ENCODE assay signal across 8 cellular contexts in the genomic region with DNA sequence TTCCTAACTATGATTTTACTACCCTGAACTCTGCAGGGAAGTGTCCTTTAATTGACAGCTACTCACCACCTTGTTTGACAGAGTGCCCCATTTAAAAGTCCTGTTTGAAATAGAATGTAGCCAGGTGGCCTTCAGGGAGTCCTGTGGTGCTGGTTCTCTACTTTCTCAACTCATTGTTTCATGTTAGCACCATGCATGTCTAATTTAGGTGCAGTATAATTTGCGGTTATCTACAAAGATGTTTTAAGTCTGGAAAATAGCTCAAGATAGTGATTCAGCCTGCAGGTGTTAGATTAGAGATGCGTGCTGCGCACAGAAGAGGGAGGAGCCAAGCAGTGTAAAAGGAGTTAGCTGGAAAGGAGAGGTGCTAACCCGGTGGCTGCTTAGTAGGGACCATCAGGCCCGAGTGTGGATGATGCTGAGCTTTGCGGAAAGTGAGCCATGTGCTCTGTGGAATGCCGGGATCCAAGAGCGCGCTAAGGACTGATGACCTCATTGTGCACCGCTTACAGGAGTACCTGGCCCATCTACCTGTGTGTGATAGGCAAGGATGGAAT. TPM values are rescaled to one million over a fixed set of nuclear protein-coding genes. Genes with fewer than 3 reads are reported as not detected.
A peak's percentile ranks its signal among the peaks of the same experiment; 100 is the strongest.
DNase-seq lines count a peak whose midpoint lies in the region; ATAC-seq, FAIRE-seq and TF ChIP-seq lines count a peak whose summit lies in the region.

No MANE protein-coding gene starts in this region.

- no peaks in the 10 kb centered on the region for H3K27me3 Mint-ChIP-seq in T-cell

- H3K4me1 Mint-ChIP-seq in T-cell = peaks cover 50 to 56% (median 51%) of the 10 kb centered on the region in 3 donors

- H3K9ac ChIP-seq in GM12878 (ENCODE audit: control insufficient read depth, insufficient read depth, low read length) = peak overlapping the region; percentile 87

- H3K27ac Mint-ChIP-seq in T-cell = peak overlapping the region; percentile 87 to 93

- H3K36me3 Mint-ChIP-seq in T-cell = peaks cover 8% of the 10 kb centered on the region

- H3K9me3 ChIP-seq in GM12878 (replicated peaks; ENCODE audit: control insufficient read depth, insufficient read depth, low read length) (no peaks in the 10 kb centered on the region), stomach (no peaks in the 10 kb centered on the region)

- WGBS in GM12878 (ENCODE audit: insufficient coverage, insufficient replicate concordance, low lambda C conversion rate, missing lambda C conversion rate) = 47% methylated on average over 10 of the region's 10 CpGs
- WGBS in stomach, 5 donors = 14 to 41% (median 21%) methylated on average over 10 of the region's 10 CpGs

- H3K27ac ChIP-seq in GM12878 (ENCODE audit: control insufficient read depth, insufficient read depth) (peak overlapping the region; percentile 77), stomach (peak overlapping the region in 4 of 5 donors; percentile 93 to 97 (median 94))

- CTCF ChIA-PET in T-cell (lab: Charles Lee) (interaction anchor here (0.5 to 3.5 kb wide), 15 partner anchors 11 to 1277 kb away, joined by 3 to 36 read pairs (median 4); a partner anchor contains a TSS), GM12878 (lab: Yijun Ruan, JAX) (interaction anchor here (1.0 to 5.3 kb wide), 17 partner anchors 10 to 150 kb away, joined by 3 to 44 read pairs (median 6); a partner anchor contains a TSS)

- peaks cover 57% of the 10 kb centered on the region for H3K79me2 ChIP-seq in GM12878 (ENCODE audit: control insufficient read depth, insufficient read depth, low read length)

- FAIRE-seq in GM12878 (lab: Jason Lieb, UNC) = no peak
- FAIRE-seq in RCC 7860 (lab: Jason Lieb, UNC) = no peak

- H3K4me1 ChIP-seq in GM12878 (ENCODE audit: control insufficient read depth, insufficient read depth, low read length) (peaks cover 32% of the 10 kb centered on the region), stomach (peaks cover 11 to 32% (median 25%) of the 10 kb centered on the region in 4 donors)

- TSS peak; percentile 65 for BruUV-seq in GM12878 (replicated peaks; lab: Mats Ljungman, UMichigan)

- no peaks in the 10 kb centered on the region for H3K9me3 Mint-ChIP-seq in T-cell

- RAD21 ChIA-PET in GM12878 (lab: Charles Lee; ENCODE audit: unreplicated experiment) = interaction anchor here (0.6 to 9.9 kb wide), 14 partner anchors 9 to 1419 kb away, joined by 3 to 303 read pairs (median 8); a partner anchor contains a TSS

- SMC1A ChIA-PET in GM12878 (lab: Charles Lee; ENCODE audit: uncharacterized antibody, unreplicated experiment) = interaction anchor here (1.0 to 10.5 kb wide), 22 partner anchors 9 to 144 kb away, joined by 3 to 303 read pairs (median 4); a partner anchor contains a TSS

- POLR2A ChIA-PET in T-cell (lab: Charles Lee) = interaction anchor here (0.5 to 1.8 kb wide), 21 partner anchors 10 to 177 kb away, joined by 3 to 13 read pairs (median 5); a partner anchor contains a TSS
- POLR2A ChIA-PET in GM12878 (lab: Charles Lee) = interaction anchor here (0.6 to 10.5 kb wide), 17 partner anchors 9 to 427 kb away, joined by 3 to 280 read pairs (median 4); a partner anchor contains a TSS

- peak overlapping the region; percentile 84 for H3K4me2 ChIP-seq in GM12878 (ENCODE audit: control insufficient read depth, insufficient read depth)

- H3K4me3 Mint-ChIP-seq in T-cell = peak overlapping the region; percentile 85 to 94 (median 87)

- no peaks in the 10 kb centered on the region for H4K20me1 ChIP-seq in GM12878 (ENCODE audit: control insufficient read depth, insufficient read depth)

- TF ChIP-seq RAD21 in GM12878 (IDR thresholded peaks at IDR 0.05; ENCODE audit: insufficient read depth, low read depth, low read length) = no peak

- H3K27me3 ChIP-seq in GM12878 (replicated peaks in 1 of 2; ENCODE audit: control insufficient read depth in 2 of 2, insufficient read depth in 2 of 2, low read length in 1 of 2) (no peaks in the 10 kb centered on the region), stomach (no peaks in the 10 kb centered on the region)

- peak; percentile 73 for TF ChIP-seq POLR2A in GM12878 (IDR thresholded peaks at IDR 0.05; ENCODE audit: low read depth, low read length)
- TF ChIP-seq POLR2A in stomach (IDR thresholded peaks at IDR 0.05) = no peak

- ATAC-seq in HG02885 (IDR thresholded peaks at IDR 0.05; ENCODE audit: poor library complexity, unreplicated experiment) (peak; percentile 33), T-cell (replicated peaks in 1 of 4) (peak; percentile 42 to 51 (median 48)), GM12878 (peak; percentile 37)

- no peak overlapping the region for H2AFZ ChIP-seq in GM12878 (ENCODE audit: control insufficient read depth, low read depth, low read length)

- intact Hi-C loops in GM12878 (cut with micrococcal nuclease; ENCODE audit: unreplicated experiment) (loop anchor here (2.0 kb wide), 2 partner anchors 26 to 110 kb away; a partner anchor contains a TSS), stomach (cut with DNase I; ENCODE audit: low total_unique reads) (no loop called here)

- TF ChIP-seq EP300 in GM12878 (IDR thresholded peaks at IDR 0.05; ENCODE audit: borderline replicate concordance in 1 of 2, control insufficient read depth in 1 of 2, low read depth in 2 of 2, low read length in 2 of 2) = peak in 1 of 2 experiments; percentile 40; a peak in 1 of 4 replicates
- no peak for TF ChIP-seq EP300 in stomach (IDR thresholded peaks at IDR 0.05)

- H3K4me3 ChIP-seq in GM12878 (peak overlapping the region; percentile 83), stomach (peak overlapping the region; percentile 80 to 91 (median 86))

- DNase-seq in SIG-M5 treated with dmso at 0.1 percent for 504 hours (lab: John Stamatoyannopoulos, UW; ENCODE audit: unreplicated experiment) (peak; percentile 34), SIG-M5 (lab: John Stamatoyannopoulos, UW) (no peak), T-cell (peak in 32 of 34 experiments; percentile 48 to 78 (median 60)), GM12878 (ENCODE audit: low read depth, low spot score) (no peak), lung microvascular endothelial cell (ENCODE audit: low read depth in 2 of 2) (peak; percentile 24 to 68), stomach (no peak), RCC 7860 (ENCODE audit: low spot score) (no peak)

- TF ChIP-seq CTCF in GM12878 (IDR thresholded peaks at IDR 0.05 in 2 of 3, conservative IDR thresholded peaks at IDR 0.05 in 1 of 3; ENCODE audit: control insufficient read depth in 2 of 3, extremely low read depth in 1 of 3, insufficient read depth in 1 of 3, low read depth in 3 of 3, low read length in 3 of 3) (no peak), stomach (IDR thresholded peaks at IDR 0.05) (no peak)

- H3K36me3 ChIP-seq in GM12878 (ENCODE audit: control insufficient read depth in 2 of 2, insufficient read depth in 2 of 2, low read length in 1 of 2) = no peaks in the 10 kb centered on the region; a peak in 1 of 4 replicates
- no peaks in the 10 kb centered on the region for H3K36me3 ChIP-seq in stomach

- in situ Hi-C loops in GM12878 (cut with MboI) = no loop called here

TF ChIP-seq in GM12878, 131 proteins besides CTCF, POLR2A, EP300 and RAD21 (continues in another document):
- TF ChIP-seq CREM (IDR thresholded peaks at IDR 0.05; ENCODE audit: low read depth) (peak; percentile 40; the same call in 1 of the 2 replicates), ZZZ3 (IDR thresholded peaks at IDR 0.05; ENCODE audit: control insufficient read depth, insufficient read length, low read depth) (no peak)

RNA-seq across cellular contexts. Expression of a gene that starts 1.2 kb away (rescaled TPM):
- 100 to 1,000 TPM in 4 of 5 donors, 10 to 100 TPM in 1; 88.6 to 190 (median 167) TPM for total RNA-seq in T-cell
- total RNA-seq in GM12878 (2013; cell fraction: nucleolus; rRNA removed) = 36.2 and 40.0 TPM in 2 replicates
- total RNA-seq in GM12878 (2014; rRNA removed) = 71.6 and 74.7 TPM in 2 replicates
- 34.3 and 35.6 TPM in 2 replicates for total RNA-seq in GM12878 (2014; rRNA removed; fragmentation: Illumina TruSeq; extraction: Trizol)
- total RNA-seq in GM12878 (2021) = 61.2 and 61.6 TPM in 2 replicates
- polyA plus RNA-seq in GM12878 (2011; ENCODE audit: low read depth) = 25.8 TPM
- 22.5 and 30.2 TPM in 2 replicates for polyA plus RNA-seq in GM12878 (2011; rRNA removed)
- 45.3 and 56.3 TPM in 2 replicates for polyA plus RNA-seq in GM12878 (2011; cell fraction: cytosol; rRNA removed)
- 67.7 and 71.7 TPM in 2 replicates for polyA plus RNA-seq in GM12878 (2011; cell fraction: nucleus; rRNA removed)
- polyA plus RNA-seq in GM12878 (2012) = 51.5 and 60.9 TPM in 2 replicates
- 19.1 and 36.2 TPM in 2 replicates for polyA plus RNA-seq in GM12878 (2014; fragmentation: Illumina TruSeq; extraction: Trizol)
- 1 to 10 TPM in 1 of 2 experiments, under 1 TPM in 1; 1.00 to 4.1 TPM for polyA plus RNA-seq in GM12878 (2014; fragmentation: Nextera tagmentation; extraction: Ambion mirVana)
- 70.8 and 73.7 TPM in 2 replicates for polyA plus RNA-seq in GM12878 (2014; rRNA removed)
- 10 to 100 TPM; 75.2 to 82.3 TPM for polyA plus RNA-seq in GM12878 (2016; fragmentation: Nextera tagmentation; extraction: Ambion mirVana)
- polyA minus RNA-seq in GM12878 (2011; rRNA and poly(A)+ RNA removed) = 31.6 and 47.1 TPM in 2 replicates
- 18.2 and 29.1 TPM in 2 replicates for polyA minus RNA-seq in GM12878 (2011; cell fraction: cytosol; rRNA and poly(A)+ RNA removed)
- 15.1 and 19.7 TPM in 2 replicates for polyA minus RNA-seq in GM12878 (2011; cell fraction: nucleus; rRNA and poly(A)+ RNA removed)
- total RNA-seq in lung microvascular endothelial cell = 47.5 and 67.9 TPM in 2 replicates
- total RNA-seq in stomach = 10 to 100 TPM in 4 of 5 donors, 1 to 10 TPM in 1; 1.8 to 31.7 (median 17.2) TPM
- polyA plus RNA-seq in stomach = 10 to 100 TPM; 33.1 to 39.0 (median 38.7) TPM

RNA-seq across cellular contexts. Expression of a gene that starts 22.4 kb away (rescaled TPM):
- total RNA-seq in T-cell (100 to 1,000 TPM; 183 to 272 (median 192) TPM), GM12878 (2014; rRNA removed) (154 and 176 TPM in 2 replicates), GM12878 (2014; rRNA removed; fragmentation: Illumina TruSeq; extraction: Trizol) (63.7 and 66.1 TPM in 2 replicates), GM12878 (2021) (224 and 232 TPM in 2 replicates), lung microvascular endothelial cell (under 0.01 TPM in 2 replicates), stomach (10 to 100 TPM in 1 of 5 donors, 1 to 10 TPM in 4; 1.7 to 16.7 (median 4.0) TPM)
- 406 and 444 TPM in 2 replicates for total RNA-seq in GM12878 (2013; cell fraction: nucleolus; rRNA removed)
- polyA plus RNA-seq in GM12878 (2011; ENCODE audit: low read depth) = 91.4 TPM
- polyA plus RNA-seq in GM12878 (2011; rRNA removed) (54.3 and 118 TPM in 2 replicates), GM12878 (2014; fragmentation: Illumina TruSeq; extraction: Trizol) (36.1 and 77.2 TPM in 2 replicates), GM12878 (2014; fragmentation: Nextera tagmentation; extraction: Ambion mirVana) (1 to 10 TPM; 1.8 to 3.3 TPM), GM12878 (2014; rRNA removed) (150 and 184 TPM in 2 replicates), GM12878 (2016; fragmentation: Nextera tagmentation; extraction: Ambion mirVana) (100 to 1,000 TPM; 185 to 216 TPM), stomach (1 to 10 TPM; 2.0 to 3.4 (median 3.2) TPM)
- 111 and 152 TPM in 2 replicates for polyA plus RNA-seq in GM12878 (2011; cell fraction: cytosol; rRNA removed)
- polyA plus RNA-seq in GM12878 (2011; cell fraction: nucleus; rRNA removed) = 518 and 587 TPM in 2 replicates
- 195 and 215 TPM in 2 replicates for polyA plus RNA-seq in GM12878 (2012)
- polyA minus RNA-seq in GM12878 (2011; rRNA and poly(A)+ RNA removed) = 230 and 324 TPM in 2 replicates
- 97.1 and 110 TPM in 2 replicates for polyA minus RNA-seq in GM12878 (2011; cell fraction: cytosol; rRNA and poly(A)+ RNA removed)
- 238 and 294 TPM in 2 replicates for polyA minus RNA-seq in GM12878 (2011; cell fraction: nucleus; rRNA and poly(A)+ RNA removed)

Comparison
In these comparisons a context has a peak if more than half of its experiments do, and no peak if none do; other contexts are left out.
1. DNase-seq: peak in SIG-M5 treated with dmso at 0.1 percent for 504 hours (single experiment), T-cell (32 of 34) and lung microvascular endothelial cell (2 of 2); none in SIG-M5 (single experiment), GM12878 (single experiment), stomach (single experiment) and RCC 7860 (single experiment).
2. Peak in every context shown above with its lines, with median percentiles within 50 percentile points of each other: ATAC-seq.